Comparison of ENCODE assay signal across 29 cellular contexts in genomic region chr6:5133943-5134342, GRCh38. TPM values are rescaled to one million over a fixed set of nuclear protein-coding genes. Genes with fewer than 3 reads are reported as not detected.
"Had no signal": no experiment of that assay in that cellular context is flagged by ENCODE, and none has a peak within 500 bp of the region (broad histone marks: within the 10 kb centered on the region; RNA-seq: fewer than 3 reads in every experiment).

No MANE protein-coding gene starts in this region.

- H3K9me3 ChIP-seq: esophagus muscularis mucosa, heart right ventricle, pancreas, psoas muscle, sigmoid colon, suprapubic skin, tibial artery, upper lobe of right lung had no signal

- H3K9me3 Mint-ChIP-seq: activated CD4-positive, alpha-beta memory T cell treated with anti-CD3 and anti-CD28 coated beads, Interleukin-2, amount 10 ng/mL, durations not matched to agents 7 days and 5 days; activated CD4-positive, alpha-beta T cell treated with anti-CD3 and anti-CD28 coated beads, Interleukin-2, amount 10 ng/mL, durations not matched to agents 7 days and 5 days; activated naive CD4-positive, alpha-beta T cell treated with anti-CD3 and anti-CD28 coated beads, Interleukin-2, amount 50 U/mL, for 24 hours; activated naive CD8-positive, alpha-beta T cell treated with anti-CD3 and anti-CD28 coated beads, Interleukin-2, amount 50 U/mL, for 24 hours; activated T-cell treated with anti-CD3 and anti-CD28 coated beads, Interleukin-2, amount 50 U/mL, for 4 hours; activated T-helper 17 cell treated with anti-CD3 and anti-CD28 coated beads, Interleukin-2, amount 50 U/mL, for 72 hours; naive thymus-derived CD4-positive, alpha-beta T cell; stimulated activated effector memory CD8-positive, alpha-beta T cell treated with anti-CD3 and anti-CD28 coated beads, Interleukin-12 subunit alpha, Interleukin-12 subunit beta, amount 100 ng/mL, for 72 hours; stimulated activated naive CD8-positive, alpha-beta T cell treated with anti-CD3 and anti-CD28 coated beads, Interleukin-15, amount 100 ng/mL, for 72 hours had no signal

- H3K4me3 Mint-ChIP-seq: activated CD4-positive, alpha-beta memory T cell treated with anti-CD3 and anti-CD28 coated beads, Interleukin-2, amount 10 ng/mL, durations not matched to agents 7 days and 5 days; activated CD4-positive, alpha-beta T cell treated with anti-CD3 and anti-CD28 coated beads, Interleukin-2, amount 10 ng/mL, durations not matched to agents 7 days and 5 days; activated naive CD4-positive, alpha-beta T cell treated with anti-CD3 and anti-CD28 coated beads, Interleukin-2, amount 50 U/mL, for 24 hours; activated naive CD8-positive, alpha-beta T cell treated with anti-CD3 and anti-CD28 coated beads, Interleukin-2, amount 50 U/mL, for 24 hours; activated T-cell treated with anti-CD3 and anti-CD28 coated beads, Interleukin-2, amount 50 U/mL, for 4 hours; activated T-helper 17 cell treated with anti-CD3 and anti-CD28 coated beads, Interleukin-2, amount 50 U/mL, for 72 hours; mesothelial cell of epicardium; naive thymus-derived CD4-positive, alpha-beta T cell; stimulated activated effector memory CD8-positive, alpha-beta T cell treated with anti-CD3 and anti-CD28 coated beads, Interleukin-12 subunit alpha, Interleukin-12 subunit beta, amount 100 ng/mL, for 72 hours; stimulated activated naive CD8-positive, alpha-beta T cell treated with anti-CD3 and anti-CD28 coated beads, Interleukin-15, amount 100 ng/mL, for 72 hours had no signal

- H3K4me1 ChIP-seq: pancreas had no signal

- H3K27me3 Mint-ChIP-seq: activated CD4-positive, alpha-beta memory T cell treated with anti-CD3 and anti-CD28 coated beads, Interleukin-2, amount 10 ng/mL, durations not matched to agents 7 days and 5 days; activated CD4-positive, alpha-beta T cell treated with anti-CD3 and anti-CD28 coated beads, Interleukin-2, amount 10 ng/mL, durations not matched to agents 7 days and 5 days; activated naive CD4-positive, alpha-beta T cell treated with anti-CD3 and anti-CD28 coated beads, Interleukin-2, amount 50 U/mL, for 24 hours; activated naive CD8-positive, alpha-beta T cell treated with anti-CD3 and anti-CD28 coated beads, Interleukin-2, amount 50 U/mL, for 24 hours; activated T-helper 17 cell treated with anti-CD3 and anti-CD28 coated beads, Interleukin-2, amount 50 U/mL, for 72 hours; naive thymus-derived CD4-positive, alpha-beta T cell; stimulated activated naive CD8-positive, alpha-beta T cell treated with anti-CD3 and anti-CD28 coated beads, Interleukin-15, amount 100 ng/mL, for 72 hours had no signal

- H3K4me3 ChIP-seq: pancreas, sigmoid colon, suprapubic skin, tibial artery, upper lobe of right lung had no signal

- FAIRE-seq: endothelial cell of umbilical vein, pancreas, small intestine had no signal

- ATAC-seq: activated naive CD8-positive, alpha-beta T cell treated with anti-CD3 and anti-CD28 coated beads, Interleukin-2, amount 50 U/mL, for 24 hours; activated T-cell treated with anti-CD3 and anti-CD28 coated beads, Interleukin-2, amount 50 U/mL, for 4 hours; activated T-helper 17 cell treated with anti-CD3 and anti-CD28 coated beads, Interleukin-2, amount 50 U/mL, for 72 hours; heart right ventricle; left cardiac atrium; naive thymus-derived CD4-positive, alpha-beta T cell; pancreas; psoas muscle; stimulated activated effector memory CD8-positive, alpha-beta T cell treated with anti-CD3 and anti-CD28 coated beads, Interleukin-12 subunit alpha, Interleukin-12 subunit beta, amount 100 ng/mL, for 72 hours; stimulated activated naive CD8-positive, alpha-beta T cell treated with anti-CD3 and anti-CD28 coated beads, Interleukin-15, amount 100 ng/mL, for 72 hours; upper lobe of right lung had no signal

- H3K27ac ChIP-seq: pancreas, suprapubic skin, tibial artery had no signal

- H3K4me1 Mint-ChIP-seq: activated T-helper 17 cell treated with anti-CD3 and anti-CD28 coated beads, Interleukin-2, amount 50 U/mL, for 72 hours; stimulated activated effector memory CD8-positive, alpha-beta T cell treated with anti-CD3 and anti-CD28 coated beads, Interleukin-12 subunit alpha, Interleukin-12 subunit beta, amount 100 ng/mL, for 72 hours; stimulated activated naive CD8-positive, alpha-beta T cell treated with anti-CD3 and anti-CD28 coated beads, Interleukin-15, amount 100 ng/mL, for 72 hours had no signal

- H3K27me3 ChIP-seq: esophagus muscularis mucosa, heart right ventricle, pancreas, sigmoid colon, suprapubic skin, tibial artery, upper lobe of right lung had no signal

- H3K27ac Mint-ChIP-seq: activated CD4-positive, alpha-beta memory T cell treated with anti-CD3 and anti-CD28 coated beads, Interleukin-2, amount 10 ng/mL, durations not matched to agents 7 days and 5 days; activated CD4-positive, alpha-beta T cell treated with anti-CD3 and anti-CD28 coated beads, Interleukin-2, amount 10 ng/mL, durations not matched to agents 7 days and 5 days; activated naive CD4-positive, alpha-beta T cell treated with anti-CD3 and anti-CD28 coated beads, Interleukin-2, amount 50 U/mL, for 24 hours; activated naive CD8-positive, alpha-beta T cell treated with anti-CD3 and anti-CD28 coated beads, Interleukin-2, amount 50 U/mL, for 24 hours; activated T-helper 17 cell treated with anti-CD3 and anti-CD28 coated beads, Interleukin-2, amount 50 U/mL, for 72 hours; mesothelial cell of epicardium; naive thymus-derived CD4-positive, alpha-beta T cell; stimulated activated effector memory CD8-positive, alpha-beta T cell treated with anti-CD3 and anti-CD28 coated beads, Interleukin-12 subunit alpha, Interleukin-12 subunit beta, amount 100 ng/mL, for 72 hours; stimulated activated naive CD8-positive, alpha-beta T cell treated with anti-CD3 and anti-CD28 coated beads, Interleukin-15, amount 100 ng/mL, for 72 hours had no signal

- H3K36me3 ChIP-seq: esophagus muscularis mucosa, heart right ventricle, pancreas, sigmoid colon, suprapubic skin, tibial artery, upper lobe of right lung had no signal

- DNase-seq: activated CD4-positive, alpha-beta memory T cell treated with anti-CD3 and anti-CD28 coated beads, Interleukin-2, amount 10 ng/mL, durations not matched to agents 7 days and 5 days; activated CD4-positive, alpha-beta T cell treated with anti-CD3 and anti-CD28 coated beads for 1 hour; activated CD4-positive, alpha-beta T cell treated with anti-CD3 and anti-CD28 coated beads, Interleukin-2, amount 10 ng/mL, durations not matched to agents 7 days and 5 days; activated CD8-positive, alpha-beta memory T cell treated with anti-CD3 and anti-CD28 coated beads, Interleukin-2, amount 50 U/mL, for 48 hours; activated naive CD8-positive, alpha-beta T cell treated with anti-CD3 and anti-CD28 coated beads, Interleukin-2, amount 50 U/mL, for 24 hours; activated T-cell treated with anti-CD3 and anti-CD28 coated beads, Interleukin-2, amount 50 U/mL, for 4 hours; amygdala; central memory CD4-positive, alpha-beta T cell; foreskin melanocyte; heart right ventricle; left cardiac atrium; naive thymus-derived CD4-positive, alpha-beta T cell; pancreas; psoas muscle; sigmoid colon; small intestine; stimulated activated CD4-positive, alpha-beta T cell treated with anti-CD3 and anti-CD28 coated beads, Interleukin-4, amount 100 ng/mL, for 24 hours; stimulated activated naive CD8-positive, alpha-beta T cell treated with anti-CD3 and anti-CD28 coated beads, Interleukin-15, amount 100 ng/mL, for 72 hours; T-helper 2 cell; tibial artery; upper lobe of right lung had no signal

RNA-seq across cellular contexts. Expression of gene PPP1R3G, which starts 48.8 kb away (rescaled TPM):
- total RNA-seq: activated T-cell treated with anti-CD3 and anti-CD28 coated beads, Interleukin-2, amount 50 U/mL, for 4 hours had no signal
- polyA plus RNA-seq: naive thymus-derived CD4-positive, alpha-beta T cell; neural cell had no signal
